In the genomic region with DNA sequence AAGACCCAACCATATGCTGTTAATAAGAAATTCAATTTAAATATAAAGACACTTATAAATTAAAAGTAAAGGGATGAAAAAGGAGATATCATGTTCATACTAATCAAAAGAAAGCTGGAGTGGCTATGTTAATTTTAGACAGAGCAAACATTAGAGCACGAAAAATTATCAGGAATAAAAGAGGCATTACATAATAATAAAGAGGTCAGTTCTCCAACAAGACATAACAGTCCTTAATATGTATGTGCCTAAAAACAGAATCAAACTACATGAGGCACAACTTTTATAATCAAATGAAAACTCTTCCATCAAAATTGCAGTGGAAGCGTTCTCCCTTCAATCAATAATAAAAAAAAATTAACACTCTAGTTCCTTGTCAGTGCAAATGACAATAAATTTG, we compare ENCODE assay signal across 21 cellular contexts.
A peak's percentile ranks its signal among the peaks of the same experiment; 100 is the strongest.
DNase-seq lines count a peak whose midpoint lies in the region; ATAC-seq and FAIRE-seq lines count a peak whose summit lies in the region.
"Had no signal": no experiment of that assay in that cellular context is flagged by ENCODE, and none has a peak within 500 bp of the region (broad histone marks: within the 10 kb centered on the region; RNA-seq: fewer than 3 reads in every experiment).

No MANE protein-coding gene starts in this region.

- no peak overlapping the region for H3K4me3 ChIP-seq in small intestine (ENCODE audit: low read depth in 1 of 2, low read length in 2 of 2)
- H3K4me3 ChIP-seq: GM23248 had no signal

- no peaks in the 10 kb centered on the region for H3K27me3 ChIP-seq in small intestine (ENCODE audit: control insufficient read depth in 2 of 2, insufficient read depth in 2 of 2, low read length in 2 of 2)

- H3K27ac ChIP-seq in small intestine (ENCODE audit: low read depth in 1 of 2, low read length in 1 of 2), result no peak overlapping the region
- H3K27ac ChIP-seq: 22Rv1, GM23248 had no signal

- WGBS in small intestine, 3 donors, result 56 to 82% (median 75%) methylated on average over 2 of the region's 2 CpGs

- no peaks in the 10 kb centered on the region for H3K4me1 ChIP-seq in small intestine (ENCODE audit: control insufficient read depth in 2 of 2, insufficient read depth in 1 of 2, low read depth in 1 of 2, low read length in 1 of 2)
- H3K4me1 ChIP-seq: Caco-2 had no signal

- no peaks in the 10 kb centered on the region for H3K27me3 Mint-ChIP-seq in T-helper 17 cell
- no peaks in the 10 kb centered on the region for H3K27me3 Mint-ChIP-seq in stimulated activated memory B cell treated with anti-CD40 and anti-IgM and Interleukin-4, amounts not matched to agents 10 μg/mL and 1 μg/mL and 100 μg/mL, for 72 hours

- H3K9me3 Mint-ChIP-seq in stimulated activated memory B cell treated with anti-CD40 and anti-IgM and Interleukin-4, amounts not matched to agents 10 μg/mL and 1 μg/mL and 100 μg/mL, for 72 hours, result peaks cover 5% of the 10 kb centered on the region

- DNase-seq in T-helper 17 cell (no peak), small intestine (no peak), mucosa of gallbladder (ENCODE audit: low spot score) (no peak)
- DNase-seq: C1 segment of cervical spinal cord; Caco-2; CD8-positive, alpha-beta T cell; DMS 273 treated with DMSO at 0.1 percent for 48 hours; DMS53; DMS79 treated with DMSO at 0.1 percent for 48 hours; GF-D8; GM23248; H7; HCEC 1CT had no signal

- peak overlapping the region; percentile 91 for H3K27ac Mint-ChIP-seq in T-helper 17 cell
- no peak overlapping the region for H3K27ac Mint-ChIP-seq in stimulated activated memory B cell treated with anti-CD40 and anti-IgM and Interleukin-4, amounts not matched to agents 10 μg/mL and 1 μg/mL and 100 μg/mL, for 72 hours
- H3K27ac Mint-ChIP-seq: CD8-positive, alpha-beta T cell had no signal

- H3K9me3 ChIP-seq in T-helper 17 cell (ENCODE audit: control insufficient read depth, low read length, poor library complexity, severe bottlenecking), result no peaks in the 10 kb centered on the region
- no peaks in the 10 kb centered on the region for H3K9me3 ChIP-seq in small intestine (ENCODE audit: control insufficient read depth, low read depth)
- H3K9me3 ChIP-seq: Caco-2 had no signal

- FAIRE-seq in A204.1 (lab: Jason Lieb, UNC) (peak; percentile 3), colon (lab: Jason Lieb, UNC) (peak; percentile 80), small intestine (lab: Jason Lieb, UNC) (peak; percentile 68)
- FAIRE-seq: D721Med, GM12891, H1 had no signal

- H3K4me1 Mint-ChIP-seq in T-helper 17 cell, result peaks cover 20% of the 10 kb centered on the region
- H3K4me1 Mint-ChIP-seq in stimulated activated memory B cell treated with anti-CD40 and anti-IgM and Interleukin-4, amounts not matched to agents 10 μg/mL and 1 μg/mL and 100 μg/mL, for 72 hours, result peaks cover 21% of the 10 kb centered on the region

- no peak for ATAC-seq in T-helper 17 cell
- ATAC-seq in stimulated activated memory B cell treated with anti-CD40 and anti-IgM and Interleukin-4, amounts not matched to agents 10 μg/mL and 1 μg/mL and 100 μg/mL, for 72 hours, result no peak
- no peak for ATAC-seq in GM21360 (IDR thresholded peaks at IDR 0.05; ENCODE audit: unreplicated experiment)
- ATAC-seq: CD8-positive, alpha-beta T cell had no signal

- no peaks in the 10 kb centered on the region for H3K36me3 ChIP-seq in small intestine (ENCODE audit: control insufficient read depth in 2 of 2, insufficient read depth in 2 of 2, low read length in 2 of 2)

- H3K36me3 Mint-ChIP-seq in T-helper 17 cell (ENCODE audit: low read depth), result peaks cover 5% of the 10 kb centered on the region
- peaks cover 17% of the 10 kb centered on the region for H3K36me3 Mint-ChIP-seq in stimulated activated memory B cell treated with anti-CD40 and anti-IgM and Interleukin-4, amounts not matched to agents 10 μg/mL and 1 μg/mL and 100 μg/mL, for 72 hours

- H3K4me3 Mint-ChIP-seq in T-helper 17 cell, result no peak overlapping the region
- no peak overlapping the region for H3K4me3 Mint-ChIP-seq in stimulated activated memory B cell treated with anti-CD40 and anti-IgM and Interleukin-4, amounts not matched to agents 10 μg/mL and 1 μg/mL and 100 μg/mL, for 72 hours
- H3K4me3 Mint-ChIP-seq: CD8-positive, alpha-beta T cell had no signal
